ENCODE assay signal across 8 cellular contexts in the genomic region with DNA sequence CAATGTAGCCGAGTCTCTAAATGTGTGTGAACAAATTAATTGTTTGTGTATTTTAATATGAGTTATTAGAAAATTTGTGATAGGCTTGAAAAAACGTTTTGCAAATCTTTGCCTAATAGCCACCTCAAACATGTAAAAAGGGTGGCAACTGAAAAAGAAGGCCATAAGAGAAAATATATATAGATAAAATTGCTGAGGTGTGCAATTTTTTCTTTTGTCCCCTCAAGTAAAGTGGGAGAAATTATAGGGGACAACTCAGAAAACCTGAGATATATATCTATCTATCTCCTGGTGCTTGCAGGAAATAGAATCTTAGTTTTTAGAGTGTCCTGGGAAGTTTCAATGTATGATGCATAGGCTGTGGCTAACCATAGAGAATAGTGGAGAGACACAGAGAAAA.
"Had no signal": no experiment of that assay in that cellular context is flagged by ENCODE, and none has a peak within 500 bp of the region (broad histone marks: within the 10 kb centered on the region; RNA-seq: fewer than 3 reads in every experiment).

No MANE protein-coding gene starts in this region.

- H3K4me2 ChIP-seq: GM23338, KMS-11 had no signal

- H3K27ac ChIP-seq: KMS-11 had no signal

- ATAC-seq: GM23338 had no signal

- H3K9ac ChIP-seq: KMS-11 had no signal

- FAIRE-seq: H54, HTR-8/SVneo had no signal

- H3K4me3 ChIP-seq: GM23338 had no signal

- H2AFZ ChIP-seq: GM23338 had no signal

- DNase-seq: H9, HCEC 1CT, Karpas-422, KBM-7 had no signal
